Comparison of ENCODE assay signal across 7 cellular contexts in the genomic region with DNA sequence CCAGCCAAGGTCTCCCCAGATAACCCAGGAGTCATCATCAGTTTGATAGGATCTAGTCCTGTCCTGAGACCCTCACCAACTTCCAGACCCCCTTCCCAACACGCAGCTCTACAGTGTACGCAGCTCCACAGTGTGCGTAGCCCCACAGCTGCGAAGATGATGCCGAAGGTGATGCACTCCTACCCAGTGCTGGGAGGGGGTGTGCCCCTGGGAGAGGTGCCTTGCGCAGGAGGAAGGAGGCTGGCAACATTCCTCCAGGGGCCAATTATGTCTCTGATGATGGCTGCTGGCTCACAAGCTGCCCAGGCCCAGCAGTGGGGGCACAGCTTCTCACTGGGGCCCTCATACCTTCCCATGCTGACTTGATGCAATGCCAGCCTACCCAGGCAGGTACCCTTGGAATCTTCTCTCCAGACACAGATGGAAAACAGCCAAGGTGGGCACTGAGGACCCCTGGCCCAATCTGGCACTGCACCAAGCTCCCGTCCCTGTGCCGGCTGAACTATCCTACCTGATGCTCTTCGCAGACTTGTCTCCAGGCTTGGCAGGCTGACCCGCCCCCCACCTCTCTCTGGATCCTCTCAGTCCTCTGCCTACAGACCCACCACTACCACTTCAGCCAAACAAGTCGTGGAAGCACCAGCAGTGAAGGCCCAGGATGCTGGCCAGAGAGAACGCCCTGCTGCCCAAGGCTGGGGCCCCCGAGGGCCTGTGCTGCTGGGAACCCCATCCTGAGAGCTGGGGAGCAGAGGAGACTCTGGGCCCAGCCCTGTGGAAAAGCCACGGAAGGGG. TPM values are rescaled to one million over a fixed set of nuclear protein-coding genes. Genes with fewer than 3 reads are reported as not detected.
DNase-seq lines count a peak whose midpoint lies in the region; ATAC-seq, FAIRE-seq and TF ChIP-seq lines count a peak whose summit lies in the region.
"Had no signal": no experiment of that assay in that cellular context is flagged by ENCODE, and none has a peak within 500 bp of the region (broad histone marks: within the 10 kb centered on the region; RNA-seq: fewer than 3 reads in every experiment).

No MANE protein-coding gene starts in this region.

- H3K4me3 Mint-ChIP-seq in activated naive CD4-positive, alpha-beta T cell treated with anti-CD3 and anti-CD28 coated beads, Interleukin-2, amount 10 ng/mL, durations not matched to agents 7 days and 5 days: peak overlapping the region; percentile 83

- H3K4me1 ChIP-seq in vagina: peaks cover 24% of the 10 kb centered on the region

- peaks cover 2% of the 10 kb centered on the region for H3K36me3 Mint-ChIP-seq in activated naive CD4-positive, alpha-beta T cell treated with anti-CD3 and anti-CD28 coated beads, Interleukin-2, amount 10 ng/mL, durations not matched to agents 7 days and 5 days

- no peak for TF ChIP-seq POLR2A in vagina (IDR thresholded peaks at IDR 0.05)
- TF ChIP-seq POLR2A in GM12891 (IDR thresholded peaks at IDR 0.05; ENCODE audit: low read depth, low read length): no peak

- no peak for TF ChIP-seq CTCF in vagina (IDR thresholded peaks at IDR 0.05)

- peaks cover 27% of the 10 kb centered on the region for H3K4me1 Mint-ChIP-seq in activated naive CD4-positive, alpha-beta T cell treated with anti-CD3 and anti-CD28 coated beads, Interleukin-2, amount 10 ng/mL, durations not matched to agents 7 days and 5 days

- H3K4me3 ChIP-seq in vagina: peak overlapping the region; percentile 59 to 90

- H3K27ac ChIP-seq in vagina: peak overlapping the region; percentile 72

- H3K9me3 ChIP-seq in vagina: no peaks in the 10 kb centered on the region

- ATAC-seq in left ventricle myocardium superior: no peak

- H3K36me3 ChIP-seq in vagina: peaks cover 0 to 32% of the 10 kb centered on the region in 2 donors

- peak overlapping the region; percentile 86 for H3K27ac Mint-ChIP-seq in activated naive CD4-positive, alpha-beta T cell treated with anti-CD3 and anti-CD28 coated beads, Interleukin-2, amount 10 ng/mL, durations not matched to agents 7 days and 5 days

- peak; percentile 39 for DNase-seq in activated naive CD4-positive, alpha-beta T cell treated with anti-CD3 and anti-CD28 coated beads, Interleukin-2, amount 10 ng/mL, durations not matched to agents 7 days and 5 days
- DNase-seq in activated naive CD4-positive, alpha-beta T cell treated with Interleukin-2 at 50 U/mL for 16 hours: no peak
- DNase-seq in left ventricle myocardium superior: peak; percentile 30
- DNase-seq in vagina (ENCODE audit: extremely low spot score in 2 of 2): no peak
- DNase-seq in GM12891 (ENCODE audit: insufficient read length, low spot score): no peak
- DNase-seq in ecto neural progenitor cell (ENCODE audit: low spot score): no peak

- CTCF ChIA-PET in activated naive CD4-positive, alpha-beta T cell treated with anti-CD3 and anti-CD28 coated beads, Interleukin-2, amount 10 ng/mL, durations not matched to agents 7 days and 5 days (lab: Charles Lee): interaction anchor here (1.3 to 1.7 kb wide), 2 partner anchors 12 to 70 kb away, joined by 4 to 6 read pairs; no protein-coding TSS in a partner anchor

- intact Hi-C loops in left ventricle myocardium superior (cut with micrococcal nuclease): no loop called here
- intact Hi-C loops in vagina (cut with DNase I): no loop called here

- H3K27me3 Mint-ChIP-seq in activated naive CD4-positive, alpha-beta T cell treated with anti-CD3 and anti-CD28 coated beads, Interleukin-2, amount 10 ng/mL, durations not matched to agents 7 days and 5 days: peaks cover 19% of the 10 kb centered on the region

- no peak for FAIRE-seq in GM12891 (lab: Jason Lieb, UNC)

- no peaks in the 10 kb centered on the region for H3K27me3 ChIP-seq in vagina

- no peaks in the 10 kb centered on the region for H3K9me3 Mint-ChIP-seq in activated naive CD4-positive, alpha-beta T cell treated with anti-CD3 and anti-CD28 coated beads, Interleukin-2, amount 10 ng/mL, durations not matched to agents 7 days and 5 days

TF ChIP-seq in GM12891, 5 proteins besides CTCF, POLR2A, EP300 and RAD21:
- TF ChIP-seq SPI1 (IDR thresholded peaks at IDR 0.05; ENCODE audit: low read depth, low read length): no peak
- no peak for TF ChIP-seq POU2F2 (IDR thresholded peaks at IDR 0.05; ENCODE audit: low read depth, low read length)
- TF ChIP-seq PAX5 (IDR thresholded peaks at IDR 0.05; ENCODE audit: insufficient read depth, low read length, severe bottlenecking): no peak
- TF ChIP-seq TAF1 (IDR thresholded peaks at IDR 0.05; ENCODE audit: low read depth, low read length): no peak
- TF ChIP-seq POLR2AphosphoS5 (IDR thresholded peaks at IDR 0.05; ENCODE audit: low read depth, low read length): no peak
TF ChIP-seq in GM12891: peak in this region for 0.

RNA-seq across cellular contexts. Expression of gene ZNF512B, which starts 1.4 kb away (rescaled TPM):
- total RNA-seq in left ventricle myocardium superior (14.0 TPM), vagina (10.3 TPM)
- polyA plus RNA-seq in GM12891 (2012; ENCODE audit: low read depth, missing spikeins): 12.5 TPM

RNA-seq across cellular contexts. Expression of gene SAMD10, which starts 11.1 kb away (rescaled TPM):
- 6.4 TPM for total RNA-seq in left ventricle myocardium superior
- total RNA-seq in vagina: 11.8 TPM
- 116 TPM for polyA plus RNA-seq in GM12891 (2012; ENCODE audit: low read depth, missing spikeins)
- total RNA-seq: G401 had no signal

RNA-seq across cellular contexts. Expression of gene UCKL1, which starts 12.1 kb away (rescaled TPM):
- total RNA-seq in left ventricle myocardium superior (59.9 TPM), vagina (50.1 TPM)
- polyA plus RNA-seq in GM12891 (2012; ENCODE audit: low read depth, missing spikeins): 21.2 TPM

RNA-seq across cellular contexts. Expression of gene PRPF6, which starts 12.6 kb away (rescaled TPM):
- total RNA-seq in left ventricle myocardium superior: 50.6 TPM
- total RNA-seq in vagina: 50.6 TPM
- polyA plus RNA-seq in GM12891 (2012; ENCODE audit: low read depth, missing spikeins): 142 TPM

Comparison
In these comparisons a context has a peak if more than half of its experiments do, and no peak if none do; other contexts are left out.
1. DNase-seq: peak in activated naive CD4-positive, alpha-beta T cell treated with anti-CD3 and anti-CD28 coated beads, Interleukin-2, amount 10 ng/mL, durations not matched to agents 7 days and 5 days (single experiment) and left ventricle myocardium superior (single experiment); none in activated naive CD4-positive, alpha-beta T cell treated with Interleukin-2 at 50 U/mL for 16 hours (single experiment), vagina (0 of 2), GM12891 (single experiment) and ecto neural progenitor cell (single experiment).